Comparison of ENCODE assay signal across 14 cellular contexts in the genomic region with DNA sequence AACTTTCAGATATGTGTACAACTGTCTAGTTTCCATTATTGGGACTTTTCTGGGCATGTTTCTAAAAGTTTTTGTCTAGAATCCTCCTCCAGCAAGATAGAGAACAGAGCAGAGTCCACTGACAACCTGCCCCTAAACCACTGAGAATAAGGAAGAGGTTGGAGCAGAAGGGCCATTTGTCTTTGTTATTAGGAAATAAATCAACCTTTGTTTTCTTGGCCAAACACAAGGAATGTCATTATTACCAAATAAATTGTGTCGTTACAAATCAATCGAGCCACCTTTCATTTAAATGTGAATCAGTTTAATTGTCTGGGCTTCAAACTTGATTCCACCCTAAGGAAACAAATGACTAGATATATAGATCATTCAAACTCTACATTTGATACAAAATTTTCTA.
DNase-seq lines count a peak whose midpoint lies in the region; TF ChIP-seq lines count a peak whose summit lies in the region.
"Had no signal": no experiment of that assay in that cellular context is flagged by ENCODE, and none has a peak within 500 bp of the region (broad histone marks: within the 10 kb centered on the region; RNA-seq: fewer than 3 reads in every experiment).

No MANE protein-coding gene starts in this region.

- POLR2A ChIA-PET in HEK293T (lab: Yijun Ruan, JAX) = no interaction called here

- TF ChIP-seq CTCF in nephron progenitor cell (IDR thresholded peaks at IDR 0.05) = no peak

- CTCF ChIA-PET in HEK293T (lab: Yijun Ruan, JAX) = no interaction called here

- H3K4me1 Mint-ChIP-seq in nephron progenitor cell = peaks cover 78% of the 10 kb centered on the region
- H3K4me1 Mint-ChIP-seq: B cell had no signal

- H3K9me3 Mint-ChIP-seq in nephron progenitor cell = no peaks in the 10 kb centered on the region
- H3K9me3 Mint-ChIP-seq: CD4-positive, alpha-beta T cell; CD8-positive, alpha-beta T cell had no signal

- H3K27me3 Mint-ChIP-seq in nephron progenitor cell (ENCODE audit: low read depth, poor library complexity) = no peaks in the 10 kb centered on the region
- H3K27me3 Mint-ChIP-seq: B cell had no signal

- H3K27ac Mint-ChIP-seq in nephron progenitor cell = peak overlapping the region; percentile 94
- H3K27ac Mint-ChIP-seq: B cell; CD4-positive, alpha-beta T cell; CD8-positive, alpha-beta T cell had no signal

- H3K4me3 Mint-ChIP-seq in nephron progenitor cell = peak overlapping the region; percentile 61
- H3K4me3 Mint-ChIP-seq: B cell; CD4-positive, alpha-beta T cell; CD8-positive, alpha-beta T cell had no signal

- H3K36me3 Mint-ChIP-seq in nephron progenitor cell (ENCODE audit: low read depth) = no peaks in the 10 kb centered on the region
- H3K36me3 Mint-ChIP-seq: CD8-positive, alpha-beta T cell had no signal

- no peak for DNase-seq in HEK293T (ENCODE audit: extremely low spot score)
- peak; percentile 53 for DNase-seq in left kidney (ENCODE audit: low read depth, low spot score)
- DNase-seq in nephron progenitor cell = no peak
- DNase-seq in activated T-cell treated with anti-CD3 and anti-CD28 coated beads, Interleukin-2, amount 50 U/mL, for 1 hour = no peak
- DNase-seq in activated CD4-positive, CD25-positive, alpha-beta regulatory T cell treated with anti-CD3 and anti-CD28 coated beads, Interleukin-2, amount 50 U/mL, for 72 hours = no peak
- DNase-seq in NCI-H1930 (lab: John Stamatoyannopoulos, UW) = no peak
- DNase-seq: AML-193; Caco-2; Calu3; CD4-positive, alpha-beta T cell; CD8-positive, alpha-beta T cell; DMS79 treated with DMSO at 0.1 percent for 48 hours; GF-D8 had no signal

TF ChIP-seq in HEK293T, 16 proteins besides CTCF, POLR2A, EP300 and RAD21:
- TF ChIP-seq SP1 (IDR thresholded peaks at IDR 0.05) = no peak
- peak; percentile 73 for TF ChIP-seq PKNOX1 (IDR thresholded peaks at IDR 0.05)
